ENCODE assay signal across 9 cellular contexts in the genomic region with DNA sequence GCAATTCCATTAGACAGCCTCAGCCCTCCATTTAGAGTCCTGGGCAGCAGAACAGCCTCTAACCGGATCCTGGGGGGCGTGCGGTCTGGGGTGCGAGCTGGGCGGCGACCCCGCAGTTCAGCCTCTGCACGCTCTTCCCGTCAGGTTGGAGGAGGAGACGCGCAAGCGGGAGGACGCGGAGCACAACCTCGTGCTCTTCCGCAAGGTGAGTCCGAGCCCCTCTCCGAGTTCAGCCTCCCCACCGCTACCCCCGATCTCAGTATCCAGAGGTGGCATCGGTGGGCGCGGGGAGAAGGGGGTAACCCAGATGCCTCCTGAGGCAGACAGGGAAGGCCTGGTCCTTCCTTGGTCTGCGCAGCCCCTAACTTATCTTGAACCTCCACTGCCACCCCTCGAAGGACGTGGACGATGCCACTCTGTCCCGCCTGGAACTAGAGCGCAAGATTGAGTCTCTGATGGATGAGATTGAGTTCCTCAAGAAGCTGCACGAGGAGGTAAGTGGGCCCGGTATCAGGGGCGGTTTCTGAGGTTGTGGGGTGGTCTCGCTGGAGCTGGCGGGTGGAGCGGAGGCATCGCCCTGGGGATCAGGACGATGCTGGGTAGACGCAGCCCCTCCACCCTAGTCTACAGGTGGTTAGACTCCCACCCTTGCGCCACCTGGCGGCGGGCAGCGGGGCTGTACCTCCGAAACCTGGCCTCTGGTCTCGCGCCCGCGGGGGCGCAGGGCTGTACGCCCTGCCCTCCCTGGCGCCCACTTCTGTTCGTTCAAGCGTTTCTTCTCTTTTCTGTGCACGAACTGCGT. TPM values are rescaled to one million over a fixed set of nuclear protein-coding genes. Genes with fewer than 3 reads are reported as not detected.
DNase-seq lines count a peak whose midpoint lies in the region; ATAC-seq and TF ChIP-seq lines count a peak whose summit lies in the region.
"Had no signal": no experiment of that assay in that cellular context is flagged by ENCODE, and none has a peak within 500 bp of the region (broad histone marks: within the 10 kb centered on the region; RNA-seq: fewer than 3 reads in every experiment).

No MANE protein-coding gene starts in this region.

- peak overlapping the region; percentile 48 for H3K4me3 ChIP-seq in effector memory CD4-positive, alpha-beta T cell (ENCODE audit: insufficient read depth, low read depth, low read length, poor library complexity, severe bottlenecking)
- H3K4me3 ChIP-seq in neural cell (ENCODE audit: low read length) (peak overlapping the region; percentile 59), transverse colon (peak overlapping the region in 1 of 4 donors; percentile 27)
- H3K4me3 ChIP-seq: SK-N-MC had no signal

- no peaks in the 10 kb centered on the region for H3F3A ChIP-seq in neural cell (ENCODE audit: insufficient read depth, low read length, poor library complexity, severe bottlenecking)

- no peak for TF ChIP-seq RAD21 in neural cell (conservative IDR thresholded peaks at IDR 0.05)

- no peak for TF ChIP-seq EP300 in neural cell (conservative IDR thresholded peaks at IDR 0.05; ENCODE audit: poor library complexity, severe bottlenecking)
- TF ChIP-seq EP300 in transverse colon (IDR thresholded peaks at IDR 0.05; ENCODE audit: low read depth), result no peak

- H4K20me1 ChIP-seq in neural cell (ENCODE audit: insufficient read depth), result no peaks in the 10 kb centered on the region

- H3K4me2 ChIP-seq in neural cell (ENCODE audit: low read length), result no peak overlapping the region

- TF ChIP-seq CTCF in activated CD8-positive, alpha-beta T cell treated with anti-CD3 and anti-CD28 coated beads for 36 hours (IDR thresholded peaks at IDR 0.05), result peak; percentile 97
- TF ChIP-seq CTCF in neural cell (IDR thresholded peaks at IDR 0.05; ENCODE audit: poor library complexity, severe bottlenecking) (peak; percentile 60), transverse colon (IDR thresholded peaks at IDR 0.05) (peak; percentile 66 to 82 (median 78))

- intact Hi-C loops in activated CD8-positive, alpha-beta T cell treated with anti-CD3 and anti-CD28 coated beads for 36 hours (cut with micrococcal nuclease), result no loop called here
- intact Hi-C loops in transverse colon (cut with DNase I; ENCODE audit: low total_unique reads), result no loop called here

- peak; percentile 82 for ATAC-seq in activated CD8-positive, alpha-beta T cell treated with anti-CD3 and anti-CD28 coated beads for 36 hours
- no peak for ATAC-seq in GM21786 (IDR thresholded peaks at IDR 0.05; ENCODE audit: unreplicated experiment)

- in situ Hi-C loops in transverse colon (cut with MboI; ENCODE audit: low pct_ligation_motif_present in 1 of 4, low pct_unique_long_range_greater_than_20kb in 1 of 4, low sequenced_read_pairs in 3 of 4), result no loop called here

- H3K4me1 Mint-ChIP-seq in activated CD8-positive, alpha-beta T cell treated with anti-CD3 and anti-CD28 coated beads for 36 hours (ENCODE audit: low read depth), result peaks cover 13% of the 10 kb centered on the region

- no peaks in the 10 kb centered on the region for H3K36me3 Mint-ChIP-seq in activated CD8-positive, alpha-beta T cell treated with anti-CD3 and anti-CD28 coated beads for 36 hours (ENCODE audit: low read depth)

- H3K4me1 ChIP-seq in effector memory CD4-positive, alpha-beta T cell (ENCODE audit: control insufficient read depth, insufficient read depth, low read length, poor library complexity, severe bottlenecking), result peaks cover 20% of the 10 kb centered on the region
- peaks cover 12 to 33% (median 28%) of the 10 kb centered on the region in 4 donors for H3K4me1 ChIP-seq in transverse colon

- POLR2A ChIA-PET in activated CD8-positive, alpha-beta T cell treated with anti-CD3 and anti-CD28 coated beads for 36 hours (lab: Charles Lee), result interaction anchor here (0.9 to 1.6 kb wide), 4 partner anchors 31 to 53 kb away, joined by 3 to 4 read pairs (median 3); a partner anchor contains a TSS

- no peaks in the 10 kb centered on the region for H3K9me3 Mint-ChIP-seq in activated CD8-positive, alpha-beta T cell treated with anti-CD3 and anti-CD28 coated beads for 36 hours

- H3K27me3 ChIP-seq in effector memory CD4-positive, alpha-beta T cell (replicated peaks; ENCODE audit: control insufficient read depth, insufficient read depth, low read length, poor library complexity, severe bottlenecking), result peaks cover 43% of the 10 kb centered on the region
- peaks cover 63% of the 10 kb centered on the region for H3K27me3 ChIP-seq in neural cell (ENCODE audit: insufficient read depth, low read depth, low read length)
- H3K27me3 ChIP-seq in transverse colon, result peaks cover 72% of the 10 kb centered on the region

- CTCF ChIA-PET in activated CD8-positive, alpha-beta T cell treated with anti-CD3 and anti-CD28 coated beads for 36 hours (lab: Charles Lee), result interaction anchor here (0.7 to 13.6 kb wide), 23 partner anchors 11 to 288 kb away, joined by 3 to 115 read pairs (median 4); a partner anchor contains a TSS

- H3K9me3 ChIP-seq in effector memory CD4-positive, alpha-beta T cell (ENCODE audit: control insufficient read depth, low read length), result no peaks in the 10 kb centered on the region
- H3K9me3 ChIP-seq in neural cell (ENCODE audit: low read length) (no peaks in the 10 kb centered on the region), transverse colon (no peaks in the 10 kb centered on the region)

- H3K79me2 ChIP-seq in neural cell (replicated peaks; ENCODE audit: insufficient read depth, low read length), result no peaks in the 10 kb centered on the region

- H3K4me3 Mint-ChIP-seq in activated CD8-positive, alpha-beta T cell treated with anti-CD3 and anti-CD28 coated beads for 36 hours, result peak overlapping the region; percentile 47

- H2AFZ ChIP-seq in neural cell (ENCODE audit: low read depth, low read length), result no peak overlapping the region

- no peak overlapping the region for H3K27ac Mint-ChIP-seq in activated CD8-positive, alpha-beta T cell treated with anti-CD3 and anti-CD28 coated beads for 36 hours

- 20 to 34% methylated on average over 3 to 52 of the region's 54 CpGs for WGBS in transverse colon (ENCODE audit: low coverage in 1 of 2), 2 donors

- no peaks in the 10 kb centered on the region for H3K9me2 ChIP-seq in neural cell (ENCODE audit: insufficient read depth, low read length)

- H3K27ac ChIP-seq in effector memory CD4-positive, alpha-beta T cell (ENCODE audit: insufficient read depth, low read length, poor library complexity, severe bottlenecking), result no peak overlapping the region
- H3K27ac ChIP-seq in neural cell (ENCODE audit: low read length) (no peak overlapping the region), transverse colon (no peak overlapping the region)
- H3K27ac ChIP-seq: SK-N-MC had no signal

- H3K36me3 ChIP-seq in effector memory CD4-positive, alpha-beta T cell (ENCODE audit: control insufficient read depth, insufficient read depth, low read length), result no peaks in the 10 kb centered on the region
- H3K36me3 ChIP-seq in neural cell (ENCODE audit: insufficient read depth, low read length), result no peaks in the 10 kb centered on the region
- no peaks in the 10 kb centered on the region for H3K36me3 ChIP-seq in transverse colon

- TF ChIP-seq POLR2A in transverse colon (IDR thresholded peaks at IDR 0.05), result no peak

- H3K27me3 Mint-ChIP-seq in activated CD8-positive, alpha-beta T cell treated with anti-CD3 and anti-CD28 coated beads for 36 hours, result peaks cover 53% of the 10 kb centered on the region

- peak; percentile 26 for DNase-seq in EH (ENCODE audit: low read depth)
- peak; percentile 37 for DNase-seq in NCI-H128 (lab: John Stamatoyannopoulos, UW; ENCODE audit: unreplicated experiment)
- DNase-seq in activated CD8-positive, alpha-beta T cell treated with anti-CD3 and anti-CD28 coated beads for 36 hours, result peak; percentile 73
- DNase-seq in effector memory CD4-positive, alpha-beta T cell, result peak; percentile 27 to 48 (median 38)
- DNase-seq in transverse colon, result peak; percentile 66
- DNase-seq in SKM-1 treated with dmso at 0.1 percent for 144 hours (lab: John Stamatoyannopoulos, UW; ENCODE audit: unreplicated experiment), result no peak

- no peak overlapping the region for H3K9ac ChIP-seq in neural cell (ENCODE audit: low read length)

TF ChIP-seq in neural cell, 6 proteins besides CTCF, POLR2A, EP300 and RAD21 (continues in another document):
- TF ChIP-seq SMC3 (conservative IDR thresholded peaks at IDR 0.05; ENCODE audit: poor library complexity), result no peak
- no peak for TF ChIP-seq TAF1 (IDR thresholded peaks at IDR 0.05; ENCODE audit: low read depth)

RNA-seq across cellular contexts. Expression of a gene that starts 1.3 kb away (rescaled TPM):
- not detected for total RNA-seq in activated CD8-positive, alpha-beta T cell treated with anti-CD3 and anti-CD28 coated beads for 36 hours
- polyA plus RNA-seq in neural cell, result not detected in 2 replicates
- not detected in 2 replicates for polyA minus RNA-seq in neural cell
- total RNA-seq in transverse colon, result 10 to 100 TPM in 2 of 4 donors, 1 to 10 TPM in 2; 7.9 to 18.7 (median 10.5) TPM

RNA-seq across cellular contexts. Expression of a gene that starts 26.8 kb away (rescaled TPM):
- 10 to 100 TPM; 46.6 to 52.6 TPM for total RNA-seq in activated CD8-positive, alpha-beta T cell treated with anti-CD3 and anti-CD28 coated beads for 36 hours
- polyA plus RNA-seq in neural cell, result 0.26 and 1.3 TPM in 2 replicates
- 1.9 TPM in 1 of 2 replicates, not detected in the other for polyA minus RNA-seq in neural cell
- 100 to 1,000 TPM in 1 of 4 donors, 1 to 10 TPM in 3; 1.1 to 100 (median 2.7) TPM for total RNA-seq in transverse colon

RNA-seq across cellular contexts. Expression of a gene that starts 31.4 kb away (rescaled TPM):
- 100 to 1,000 TPM; 237 to 240 TPM for total RNA-seq in activated CD8-positive, alpha-beta T cell treated with anti-CD3 and anti-CD28 coated beads for 36 hours
- 56.2 and 63.0 TPM in 2 replicates for polyA plus RNA-seq in neural cell
- 26.5 and 29.0 TPM in 2 replicates for polyA minus RNA-seq in neural cell
- total RNA-seq in transverse colon, result 100 to 1,000 TPM; 207 to 331 (median 263) TPM

RNA-seq across cellular contexts. Expression of a gene that starts 40.8 kb away (rescaled TPM):
- total RNA-seq in activated CD8-positive, alpha-beta T cell treated with anti-CD3 and anti-CD28 coated beads for 36 hours, result not detected
- 13.7 and 15.4 TPM in 2 replicates for polyA plus RNA-seq in neural cell
- 7.4 and 8.0 TPM in 2 replicates for polyA minus RNA-seq in neural cell
- total RNA-seq in transverse colon, result not detected

RNA-seq across cellular contexts. Expression of a gene that starts 50.5 kb away (rescaled TPM):
- under 1 TPM in 1 of 2 experiments, not detected in 1; 0.14 TPM for total RNA-seq in activated CD8-positive, alpha-beta T cell treated with anti-CD3 and anti-CD28 coated beads for 36 hours
- 0.54 and 1.1 TPM in 2 replicates for polyA plus RNA-seq in neural cell
- 0.46 and 0.49 TPM in 2 replicates for polyA minus RNA-seq in neural cell
- 10 to 100 TPM; 25.4 to 43.8 (median 39.2) TPM for total RNA-seq in transverse colon

Comparison
In these comparisons a context has a peak if more than half of its experiments do, and no peak if none do; other contexts are left out.
1. RNA of a gene that starts 1.3 kb away (total RNA-seq): 7.9 to 18.7 TPM in transverse colon; not detected in activated CD8-positive, alpha-beta T cell treated with anti-CD3 and anti-CD28 coated beads for 36 hours; every median in the first group is over 4 times any median in the second.
2. Peak in every context shown above with its lines, with median percentiles within 50 percentile points of each other: CTCF ChIP-seq.